In genomic region chr4:76637704-76638361, GRCh38 we compare ENCODE assay signal across 24 cellular contexts.
DNase-seq lines count a peak whose midpoint lies in the region; ATAC-seq and TF ChIP-seq lines count a peak whose summit lies in the region.
"Had no signal": no experiment of that assay in that cellular context is flagged by ENCODE, and none has a peak within 500 bp of the region (broad histone marks: within the 10 kb centered on the region; RNA-seq: fewer than 3 reads in every experiment).

No MANE protein-coding gene starts in this region.

- ATAC-seq in T-helper 17 cell = no peak
- ATAC-seq: body of pancreas, mucosa of descending colon had no signal

- peak; percentile 1 for TF ChIP-seq CTCF in AG09309 (IDR thresholded peaks at IDR 0.05; ENCODE audit: control insufficient read depth, insufficient read depth, low read depth, low read length, missing control alignments)
- no peak for TF ChIP-seq CTCF in ascending aorta (IDR thresholded peaks at IDR 0.05)

- H3K4me1 Mint-ChIP-seq in T-helper 17 cell = no peaks in the 10 kb centered on the region
- H3K4me1 Mint-ChIP-seq: CD4-positive, alpha-beta memory T cell; neural crest cell had no signal

- H3K27ac Mint-ChIP-seq in T-helper 17 cell = no peak overlapping the region
- H3K27ac Mint-ChIP-seq: activated naive CD8-positive, alpha-beta T cell; activated T-helper 1 cell treated with anti-CD3 and anti-CD28 coated beads, Interleukin-12 subunit alpha, Interleukin-12 subunit beta, Interleukin-2, Interleukin-4 antibody, amounts not matched to agents 30 ng/mL and 10 ng/mL and 1 ng/mL, durations not matched to agents 14 hours and 24 hours and 36 hours; CD4-positive, alpha-beta memory T cell had no signal

- no peaks in the 10 kb centered on the region for H3K27me3 ChIP-seq in ascending aorta
- H3K27me3 ChIP-seq: body of pancreas, colonic mucosa, SJCRH30 had no signal

- peak overlapping the region; percentile 52 to 65 for H3K27ac ChIP-seq in ascending aorta
- H3K27ac ChIP-seq: body of pancreas, colonic mucosa, left ventricle myocardium inferior, SJCRH30 had no signal

- peak; percentile 57 for DNase-seq in AG09309 (ENCODE audit: low read depth)
- peak; percentile 27 for DNase-seq in HT1080 (ENCODE audit: low read depth)
- DNase-seq in ascending aorta (ENCODE audit: low spot score in 2 of 2) = peak in 1 of 2 donors; percentile 73
- DNase-seq in kidney tubule cell (ENCODE audit: low spot score) = peak; percentile 83
- DNase-seq in T-helper 17 cell = no peak
- no peak for DNase-seq in activated CD8-positive, alpha-beta memory T cell treated with anti-CD3 and anti-CD28 coated beads, Interleukin-2, amount 50 U/mL, for 4 hours
- DNase-seq in NCI-H748 treated with DMSO at 0.1 percent for 48 hours (lab: John Stamatoyannopoulos, UW) = no peak
- no peak for DNase-seq in NCI-H187 (lab: John Stamatoyannopoulos, UW)
- DNase-seq: activated CD4-positive, alpha-beta T cell treated with anti-CD3 and anti-CD28 coated beads for 1 hour; body of pancreas; CD4-positive, alpha-beta memory T cell; colonic mucosa; DMS79; Karpas-422; left ventricle myocardium inferior; mucosa of descending colon; NCI-H1105; NCI-H524 treated with DMSO at 0.1 percent for 48 hours; SJCRH30; stimulated activated CD8-positive, alpha-beta memory T cell treated with anti-CD3 and anti-CD28 coated beads, Interleukin-4, amount 100 ng/mL, for 48 hours; substantia nigra had no signal

- no peaks in the 10 kb centered on the region for H3K36me3 ChIP-seq in ascending aorta
- H3K36me3 ChIP-seq: colonic mucosa, left ventricle myocardium inferior, SJCRH30 had no signal

- intact Hi-C loops in ascending aorta (cut with DNase I) = loop anchor here (2.0 to 5.0 kb wide), 2 partner anchors 17 to 99 kb away; no protein-coding TSS in a partner anchor

- peaks cover 11 to 47% of the 10 kb centered on the region in 2 donors for H3K4me1 ChIP-seq in ascending aorta
- H3K4me1 ChIP-seq: body of pancreas, colonic mucosa had no signal

- no peaks in the 10 kb centered on the region for H3K36me3 Mint-ChIP-seq in T-helper 17 cell (ENCODE audit: low read depth)
- H3K36me3 Mint-ChIP-seq: activated naive CD8-positive, alpha-beta T cell; CD4-positive, alpha-beta memory T cell had no signal

- H3K4me3 ChIP-seq in AG09309 (ENCODE audit: control insufficient read depth, low read depth, low read length) (no peak overlapping the region), ascending aorta (no peak overlapping the region)
- H3K4me3 ChIP-seq: body of pancreas, colonic mucosa, left ventricle myocardium inferior, mucosa of descending colon, SJCRH30 had no signal

- H3K4me3 Mint-ChIP-seq in T-helper 17 cell = no peak overlapping the region
- H3K4me3 Mint-ChIP-seq: activated naive CD8-positive, alpha-beta T cell; activated T-helper 1 cell treated with anti-CD3 and anti-CD28 coated beads, Interleukin-12 subunit alpha, Interleukin-12 subunit beta, Interleukin-2, Interleukin-4 antibody, amounts not matched to agents 30 ng/mL and 10 ng/mL and 1 ng/mL, durations not matched to agents 14 hours and 24 hours and 36 hours; CD4-positive, alpha-beta memory T cell; neural crest cell had no signal

- H3K27me3 Mint-ChIP-seq in T-helper 17 cell = peaks cover 41% of the 10 kb centered on the region

- H3K9me3 ChIP-seq in ascending aorta (no peaks in the 10 kb centered on the region), T-helper 17 cell (ENCODE audit: control insufficient read depth, low read length, poor library complexity, severe bottlenecking) (no peaks in the 10 kb centered on the region)
- H3K9me3 ChIP-seq: body of pancreas, colonic mucosa, left ventricle myocardium inferior, mucosa of descending colon, SJCRH30 had no signal

Comparison
In these comparisons a context has a peak if more than half of its experiments do, and no peak if none do; other contexts are left out.
1. DNase-seq: peak in AG09309 (single experiment), HT1080 (single experiment) and kidney tubule cell (single experiment); none in T-helper 17 cell (0 of 3), activated CD8-positive, alpha-beta memory T cell treated with anti-CD3 and anti-CD28 coated beads, Interleukin-2, amount 50 U/mL, for 4 hours (single experiment), NCI-H748 treated with DMSO at 0.1 percent for 48 hours (single experiment) and NCI-H187 (0 of 2).